ENCODE assay signal across 8 cellular contexts in the genomic region with DNA sequence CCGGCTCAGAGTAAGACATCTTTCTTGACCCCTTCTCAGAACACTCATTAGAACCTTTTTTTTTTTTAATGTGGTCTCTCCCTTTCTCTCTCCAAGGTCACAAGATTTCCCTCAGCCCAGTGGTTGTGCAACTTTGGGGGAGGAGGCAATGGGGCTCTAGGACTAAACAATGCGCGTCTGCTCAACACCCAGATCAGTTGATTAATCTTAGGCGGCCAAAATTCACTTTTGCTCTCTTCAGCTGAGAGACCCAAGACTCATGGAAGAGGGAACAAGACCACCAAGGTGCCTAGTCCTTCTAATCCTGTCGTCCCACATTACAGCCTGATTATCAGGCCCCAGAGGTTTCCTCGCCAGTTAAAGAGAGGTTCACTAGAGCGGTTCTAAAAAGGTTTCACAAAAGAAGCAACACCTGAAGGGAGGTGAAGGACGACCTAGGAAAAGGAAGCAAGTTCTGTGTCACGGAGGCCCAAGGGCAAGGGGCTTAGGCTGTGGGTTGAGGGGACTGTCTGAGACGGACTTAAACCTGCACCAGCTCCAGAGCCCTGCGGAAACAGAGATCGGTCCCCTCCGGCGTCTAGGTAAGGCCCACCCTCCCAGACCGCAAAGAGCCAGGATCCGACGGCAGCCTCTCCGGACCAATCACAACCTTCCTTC. TPM values are rescaled to one million over a fixed set of nuclear protein-coding genes. Genes with fewer than 3 reads are reported as not detected.
A peak's percentile ranks its signal among the peaks of the same experiment; 100 is the strongest.
DNase-seq lines count a peak whose midpoint lies in the region; ATAC-seq and TF ChIP-seq lines count a peak whose summit lies in the region.

No MANE protein-coding gene starts in this region.

- H3K27me3 ChIP-seq in Peyer's patch (no peaks in the 10 kb centered on the region), mucosa of rectum (ENCODE audit: control insufficient read depth in 2 of 2, insufficient read depth in 2 of 2, low read length in 2 of 2) (no peaks in the 10 kb centered on the region)

- no peaks in the 10 kb centered on the region for H3K9me3 Mint-ChIP-seq in activated CD8-positive, alpha-beta memory T cell treated with anti-CD3 and anti-CD28 coated beads, Interleukin-2, amount 10 ng/mL, durations not matched to agents 7 days and 5 days (ENCODE audit: low read depth)
- no peaks in the 10 kb centered on the region for H3K9me3 Mint-ChIP-seq in effector memory CD8-positive, alpha-beta T cell

- H3K4me3 Mint-ChIP-seq in activated CD8-positive, alpha-beta memory T cell treated with anti-CD3 and anti-CD28 coated beads, Interleukin-2, amount 10 ng/mL, durations not matched to agents 7 days and 5 days, result peak overlapping the region; percentile 83
- peak overlapping the region; percentile 90 to 95 for H3K4me3 Mint-ChIP-seq in effector memory CD8-positive, alpha-beta T cell

- no peaks in the 10 kb centered on the region for H3K27me3 Mint-ChIP-seq in activated CD8-positive, alpha-beta memory T cell treated with anti-CD3 and anti-CD28 coated beads, Interleukin-2, amount 10 ng/mL, durations not matched to agents 7 days and 5 days
- no peaks in the 10 kb centered on the region for H3K27me3 Mint-ChIP-seq in effector memory CD8-positive, alpha-beta T cell

- peak overlapping the region; percentile 63 to 86 (median 73) for H3K4me3 ChIP-seq in Peyer's patch
- peak overlapping the region; percentile 91 to 94 for H3K4me3 ChIP-seq in mucosa of rectum (ENCODE audit: low read length in 2 of 2)

- H3K4me1 Mint-ChIP-seq in activated CD8-positive, alpha-beta memory T cell treated with anti-CD3 and anti-CD28 coated beads, Interleukin-2, amount 10 ng/mL, durations not matched to agents 7 days and 5 days, result peaks cover 40% of the 10 kb centered on the region
- peaks cover 31 to 38% of the 10 kb centered on the region in 2 donors for H3K4me1 Mint-ChIP-seq in effector memory CD8-positive, alpha-beta T cell (ENCODE audit: low read depth in 2 of 2)

- peak overlapping the region; percentile 94 to 98 (median 96) for H3K27ac ChIP-seq in Peyer's patch
- H3K27ac ChIP-seq in mucosa of rectum (ENCODE audit: low read depth in 2 of 2, low read length in 2 of 2), result peak overlapping the region; percentile 97 to 98

- H3K9me3 ChIP-seq in Peyer's patch, result no peaks in the 10 kb centered on the region
- H3K9me3 ChIP-seq in mucosa of rectum (ENCODE audit: control insufficient read depth in 2 of 2, low read length in 2 of 2), result no peaks in the 10 kb centered on the region

- H3K9ac ChIP-seq in mucosa of rectum (ENCODE audit: low read depth in 1 of 2, low read length in 2 of 2), result peak overlapping the region; percentile 95 to 99

- H3K36me3 ChIP-seq in Peyer's patch (peaks cover 0 to 8% (median 0%) of the 10 kb centered on the region in 3 donors), mucosa of rectum (ENCODE audit: control insufficient read depth in 2 of 2, insufficient read depth in 2 of 2, low read length in 2 of 2) (peaks cover 6 to 12% of the 10 kb centered on the region in 2 donors)

- peaks cover 2% of the 10 kb centered on the region for H3K36me3 Mint-ChIP-seq in activated CD8-positive, alpha-beta memory T cell treated with anti-CD3 and anti-CD28 coated beads, Interleukin-2, amount 10 ng/mL, durations not matched to agents 7 days and 5 days
- H3K36me3 Mint-ChIP-seq in effector memory CD8-positive, alpha-beta T cell (ENCODE audit: insufficient read depth), result peaks cover 36% of the 10 kb centered on the region

- peak; percentile 85 to 92 for TF ChIP-seq POLR2A in Peyer's patch (IDR thresholded peaks at IDR 0.05)

- no peak for DNase-seq in activated CD8-positive, alpha-beta memory T cell treated with anti-CD3 and anti-CD28 coated beads, Interleukin-2, amount 10 ng/mL, durations not matched to agents 7 days and 5 days
- DNase-seq in activated CD8-positive, alpha-beta memory T cell treated with anti-CD3 and anti-CD28 coated beads, Interleukin-2, amount 50 U/mL, for 4 hours, result no peak
- DNase-seq in Peyer's patch (peak in 2 of 3 donors; percentile 34 to 74), SHP77 treated with DMSO at 0.1 percent for 48 hours (lab: John Stamatoyannopoulos, UW) (no peak), KG1 (lab: John Stamatoyannopoulos, UW) (no peak), UCSD-AML1 (lab: John Stamatoyannopoulos, UW; ENCODE audit: unreplicated experiment) (no peak)
- DNase-seq in effector memory CD8-positive, alpha-beta T cell, result no peak

- CTCF ChIA-PET in activated CD8-positive, alpha-beta memory T cell treated with anti-CD3 and anti-CD28 coated beads, Interleukin-2, amount 10 ng/mL, durations not matched to agents 7 days and 5 days (lab: Charles Lee), result interaction anchor here (1.2 to 3.6 kb wide), 11 partner anchors 8 to 401 kb away, joined by 3 to 26 read pairs (median 7); a partner anchor contains a TSS

- no peak for TF ChIP-seq CTCF in Peyer's patch (IDR thresholded peaks at IDR 0.05)

- H3K4me1 ChIP-seq in Peyer's patch, result peaks cover 5 to 26% (median 12%) of the 10 kb centered on the region in 4 donors
- peaks cover 26 to 34% of the 10 kb centered on the region in 2 donors for H3K4me1 ChIP-seq in mucosa of rectum (ENCODE audit: control insufficient read depth in 2 of 2, insufficient read depth in 2 of 2, low read length in 2 of 2)

- H3K27ac Mint-ChIP-seq in activated CD8-positive, alpha-beta memory T cell treated with anti-CD3 and anti-CD28 coated beads, Interleukin-2, amount 10 ng/mL, durations not matched to agents 7 days and 5 days, result peak overlapping the region; percentile 96
- peak overlapping the region; percentile 97 to 99 for H3K27ac Mint-ChIP-seq in effector memory CD8-positive, alpha-beta T cell

- no peak for ATAC-seq in activated CD8-positive, alpha-beta memory T cell treated with anti-CD3 and anti-CD28 coated beads, Interleukin-2, amount 10 ng/mL, durations not matched to agents 7 days and 5 days
- no peak for ATAC-seq in effector memory CD8-positive, alpha-beta T cell (replicated peaks)

RNA-seq across cellular contexts. Expression of a gene that starts 0.8 kb away (rescaled TPM):
- total RNA-seq in activated CD8-positive, alpha-beta memory T cell treated with anti-CD3 and anti-CD28 coated beads, Interleukin-2, amount 10 ng/mL, durations not matched to agents 7 days and 5 days, result 10 to 100 TPM; 29.7 to 38.7 TPM
- 10 to 100 TPM; 25.7 to 30.3 (median 27.2) TPM for total RNA-seq in Peyer's patch

RNA-seq across cellular contexts. Expression of a gene that starts 1.0 kb away (rescaled TPM):
- total RNA-seq in activated CD8-positive, alpha-beta memory T cell treated with anti-CD3 and anti-CD28 coated beads, Interleukin-2, amount 10 ng/mL, durations not matched to agents 7 days and 5 days, result 10 to 100 TPM; 19.1 to 19.3 TPM
- 10 to 100 TPM in 3 of 4 donors, 1 to 10 TPM in 1; 6.5 to 44.6 (median 11.6) TPM for total RNA-seq in Peyer's patch

RNA-seq across cellular contexts. Expression of a gene that starts 7.0 kb away (rescaled TPM):
- total RNA-seq in activated CD8-positive, alpha-beta memory T cell treated with anti-CD3 and anti-CD28 coated beads, Interleukin-2, amount 10 ng/mL, durations not matched to agents 7 days and 5 days, result not detected
- total RNA-seq in Peyer's patch, result not detected

RNA-seq across cellular contexts. Expression of a gene that starts 48.3 kb away (rescaled TPM):
- total RNA-seq in activated CD8-positive, alpha-beta memory T cell treated with anti-CD3 and anti-CD28 coated beads, Interleukin-2, amount 10 ng/mL, durations not matched to agents 7 days and 5 days, result 100 to 1,000 TPM; 721 to 867 TPM
- total RNA-seq in Peyer's patch, result 100 to 1,000 TPM; 384 to 549 (median 500) TPM

RNA-seq across cellular contexts. Expression of a gene that starts 58.7 kb away (rescaled TPM):
- 100 to 1,000 TPM; 235 to 244 TPM for total RNA-seq in activated CD8-positive, alpha-beta memory T cell treated with anti-CD3 and anti-CD28 coated beads, Interleukin-2, amount 10 ng/mL, durations not matched to agents 7 days and 5 days
- 100 to 1,000 TPM; 160 to 541 (median 423) TPM for total RNA-seq in Peyer's patch

Comparison
In these comparisons a context has a peak if more than half of its experiments do, and no peak if none do; other contexts are left out.
1. DNase-seq: peak in Peyer's patch (2 of 3); none in activated CD8-positive, alpha-beta memory T cell treated with anti-CD3 and anti-CD28 coated beads, Interleukin-2, amount 10 ng/mL, durations not matched to agents 7 days and 5 days (single experiment), activated CD8-positive, alpha-beta memory T cell treated with anti-CD3 and anti-CD28 coated beads, Interleukin-2, amount 50 U/mL, for 4 hours (single experiment), effector memory CD8-positive, alpha-beta T cell (0 of 3), SHP77 treated with DMSO at 0.1 percent for 48 hours (single experiment), KG1 (single experiment) and UCSD-AML1 (single experiment).